In the genomic region with DNA sequence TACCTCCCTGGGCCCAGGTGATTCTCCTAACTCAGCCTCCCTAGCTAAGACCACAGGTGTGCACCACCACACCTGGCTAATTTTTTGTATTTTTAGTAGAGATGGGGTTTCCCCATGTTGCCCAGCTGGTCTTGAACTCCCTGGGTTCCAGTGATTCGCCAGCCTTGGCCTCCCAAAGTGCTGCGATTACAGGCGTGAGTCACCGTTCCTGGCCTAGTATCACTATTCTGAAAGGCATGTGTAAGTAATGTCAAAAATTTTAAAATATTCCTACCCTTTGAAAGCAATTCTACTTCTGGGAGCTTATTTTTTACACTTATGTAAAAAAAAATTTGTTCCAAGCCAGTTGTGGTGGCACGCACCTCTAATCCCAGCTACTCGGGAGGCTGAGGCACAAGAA, we compare ENCODE assay signal across 1 cellular context.
TF ChIP-seq lines count a peak whose summit lies in the region.

No MANE protein-coding gene starts in this region.

TF ChIP-seq in GM23338, 12 proteins besides CTCF, POLR2A, EP300 and RAD21 (continued from another document):
- TF ChIP-seq, protein P1, sequence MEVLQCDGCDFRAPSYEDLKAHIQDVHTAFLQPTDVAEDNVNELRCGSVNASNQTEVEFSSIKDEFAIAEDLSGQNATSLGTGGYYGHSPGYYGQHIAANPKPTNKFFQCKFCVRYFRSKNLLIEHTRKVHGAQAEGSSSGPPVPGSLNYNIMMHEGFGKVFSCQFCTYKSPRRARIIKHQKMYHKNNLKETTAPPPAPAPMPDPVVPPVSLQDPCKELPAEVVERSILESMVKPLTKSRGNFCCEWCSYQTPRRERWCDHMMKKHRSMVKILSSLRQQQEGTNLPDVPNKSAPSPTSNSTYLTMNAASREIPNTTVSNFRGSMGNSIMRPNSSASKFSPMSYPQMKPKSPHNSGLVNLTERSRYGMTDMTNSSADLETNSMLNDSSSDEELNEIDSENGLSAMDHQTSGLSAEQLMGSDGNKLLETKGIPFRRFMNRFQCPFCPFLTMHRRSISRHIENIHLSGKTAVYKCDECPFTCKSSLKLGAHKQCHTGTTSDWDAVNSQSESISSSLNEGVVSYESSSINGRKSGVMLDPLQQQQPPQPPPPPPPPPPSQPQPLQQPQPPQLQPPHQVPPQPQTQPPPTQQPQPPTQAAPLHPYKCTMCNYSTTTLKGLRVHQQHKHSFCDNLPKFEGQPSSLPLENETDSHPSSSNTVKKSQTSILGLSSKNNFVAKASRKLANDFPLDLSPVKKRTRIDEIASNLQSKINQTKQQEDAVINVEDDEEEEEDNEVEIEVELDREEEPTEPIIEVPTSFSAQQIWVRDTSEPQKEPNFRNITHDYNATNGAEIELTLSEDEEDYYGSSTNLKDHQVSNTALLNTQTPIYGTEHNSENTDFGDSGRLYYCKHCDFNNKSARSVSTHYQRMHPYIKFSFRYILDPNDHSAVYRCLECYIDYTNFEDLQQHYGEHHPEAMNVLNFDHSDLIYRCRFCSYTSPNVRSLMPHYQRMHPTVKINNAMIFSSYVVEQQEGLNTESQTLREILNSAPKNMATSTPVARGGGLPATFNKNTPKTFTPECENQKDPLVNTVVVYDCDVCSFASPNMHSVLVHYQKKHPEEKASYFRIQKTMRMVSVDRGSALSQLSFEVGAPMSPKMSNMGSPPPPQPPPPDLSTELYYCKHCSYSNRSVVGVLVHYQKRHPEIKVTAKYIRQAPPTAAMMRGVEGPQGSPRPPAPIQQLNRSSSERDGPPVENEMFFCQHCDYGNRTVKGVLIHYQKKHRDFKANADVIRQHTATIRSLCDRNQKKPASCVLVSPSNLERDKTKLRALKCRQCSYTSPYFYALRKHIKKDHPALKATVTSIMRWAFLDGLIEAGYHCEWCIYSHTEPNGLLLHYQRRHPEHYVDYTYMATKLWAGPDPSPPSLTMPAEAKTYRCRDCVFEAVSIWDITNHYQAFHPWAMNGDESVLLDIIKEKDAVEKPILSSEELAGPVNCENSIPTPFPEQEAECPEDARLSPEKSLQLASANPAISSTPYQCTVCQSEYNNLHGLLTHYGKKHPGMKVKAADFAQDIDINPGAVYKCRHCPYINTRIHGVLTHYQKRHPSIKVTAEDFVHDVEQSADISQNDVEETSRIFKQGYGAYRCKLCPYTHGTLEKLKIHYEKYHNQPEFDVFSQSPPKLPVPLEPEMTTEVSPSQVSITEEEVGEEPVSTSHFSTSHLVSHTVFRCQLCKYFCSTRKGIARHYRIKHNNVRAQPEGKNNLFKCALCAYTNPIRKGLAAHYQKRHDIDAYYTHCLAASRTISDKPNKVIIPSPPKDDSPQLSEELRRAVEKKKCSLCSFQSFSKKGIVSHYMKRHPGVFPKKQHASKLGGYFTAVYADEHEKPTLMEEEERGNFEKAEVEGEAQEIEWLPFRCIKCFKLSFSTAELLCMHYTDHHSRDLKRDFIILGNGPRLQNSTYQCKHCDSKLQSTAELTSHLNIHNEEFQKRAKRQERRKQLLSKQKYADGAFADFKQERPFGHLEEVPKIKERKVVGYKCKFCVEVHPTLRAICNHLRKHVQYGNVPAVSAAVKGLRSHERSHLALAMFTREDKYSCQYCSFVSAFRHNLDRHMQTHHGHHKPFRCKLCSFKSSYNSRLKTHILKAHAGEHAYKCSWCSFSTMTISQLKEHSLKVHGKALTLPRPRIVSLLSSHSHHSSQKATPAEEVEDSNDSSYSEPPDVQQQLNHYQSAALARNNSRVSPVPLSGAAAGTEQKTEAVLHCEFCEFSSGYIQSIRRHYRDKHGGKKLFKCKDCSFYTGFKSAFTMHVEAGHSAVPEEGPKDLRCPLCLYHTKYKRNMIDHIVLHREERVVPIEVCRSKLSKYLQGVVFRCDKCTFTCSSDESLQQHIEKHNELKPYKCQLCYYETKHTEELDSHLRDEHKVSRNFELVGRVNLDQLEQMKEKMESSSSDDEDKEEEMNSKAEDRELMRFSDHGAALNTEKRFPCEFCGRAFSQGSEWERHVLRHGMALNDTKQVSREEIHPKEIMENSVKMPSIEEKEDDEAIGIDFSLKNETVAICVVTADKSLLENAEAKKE (CRISPR knock-in tag; IDR thresholded peaks at IDR 0.05) = no peak
